9 cellular contexts compared by ENCODE assay signal in genomic region chr10:84156768-84157167, GRCh38. TPM values are rescaled to one million over a fixed set of nuclear protein-coding genes. Genes with fewer than 3 reads are reported as not detected.
DNase-seq lines count a peak whose midpoint lies in the region; ATAC-seq, FAIRE-seq and TF ChIP-seq lines count a peak whose summit lies in the region.
"Had no signal": no experiment of that assay in that cellular context is flagged by ENCODE, and none has a peak within 500 bp of the region (broad histone marks: within the 10 kb centered on the region; RNA-seq: fewer than 3 reads in every experiment).

No MANE protein-coding gene starts in this region.

- H3K9me3 ChIP-seq in mucosa of descending colon, result no peaks in the 10 kb centered on the region

- no peaks in the 10 kb centered on the region for H3K36me3 ChIP-seq in mucosa of descending colon (ENCODE audit: low read depth)

- no peak overlapping the region for H3K4me3 ChIP-seq in mucosa of descending colon

- no peak for TF ChIP-seq CTCF in mucosa of descending colon (IDR thresholded peaks at IDR 0.05)

- no peaks in the 10 kb centered on the region for H3K4me1 ChIP-seq in mucosa of descending colon (ENCODE audit: low read depth)

- peak; percentile 20 for DNase-seq in DMS53 treated with DMSO at 0.1 percent for 48 hours (lab: John Stamatoyannopoulos, UW; ENCODE audit: unreplicated experiment)
- DNase-seq in activated CD8-positive, alpha-beta memory T cell treated with anti-CD3 and anti-CD28 coated beads for 4 hours (ENCODE audit: low read depth in 2 of 2), result peak; percentile 31 to 42
- no peak for DNase-seq in mucosa of descending colon
- no peak for DNase-seq in T1000 (lab: John Stamatoyannopoulos, UW)
- no peak for DNase-seq in hippocampal formation (lab: John Stamatoyannopoulos, UW)
- no peak for DNase-seq in NCI-H510A (lab: John Stamatoyannopoulos, UW)
- no peak for DNase-seq in GM19239 (ENCODE audit: insufficient read length, low spot score)

- intact Hi-C loops in mucosa of descending colon (cut with DNase I, micrococcal nuclease), result loop anchor here in 1 of 2 donors (10.0 kb wide), 1 partner anchor 48 kb away; no protein-coding TSS in a partner anchor

- ATAC-seq in HG03103 (IDR thresholded peaks at IDR 0.05; ENCODE audit: low read depth, unreplicated experiment) (peak; percentile 94), mucosa of descending colon (peak; percentile 47)

- no peak for FAIRE-seq in GM19239 (lab: Jason Lieb, UNC)

RNA-seq across cellular contexts. Expression of gene GPR15LG, which starts 16.8 kb away (rescaled TPM):
- 100 to 1,000 TPM; 231 to 725 (median 467) TPM for total RNA-seq in mucosa of descending colon
- total RNA-seq: activated CD8-positive, alpha-beta memory T cell treated with anti-CD3 and anti-CD28 coated beads for 36 hours had no signal

RNA-seq across cellular contexts. Expression of gene GHITM, which starts 17.5 kb away (rescaled TPM):
- total RNA-seq in mucosa of descending colon, result 100 to 1,000 TPM; 216 to 279 (median 271) TPM

RNA-seq across cellular contexts. Expression of gene CDHR1, which starts 37.6 kb away (rescaled TPM):
- 100 to 1,000 TPM in 2 of 3 donors, 10 to 100 TPM in 1; 39.6 to 169 (median 114) TPM for total RNA-seq in mucosa of descending colon

Comparison
In these comparisons a context has a peak if more than half of its experiments do, and no peak if none do; other contexts are left out.
1. DNase-seq: peak in DMS53 treated with DMSO at 0.1 percent for 48 hours (single experiment) and activated CD8-positive, alpha-beta memory T cell treated with anti-CD3 and anti-CD28 coated beads for 4 hours (2 of 2); none in mucosa of descending colon (0 of 3), T1000 (single experiment), hippocampal formation (0 of 2), NCI-H510A (single experiment) and GM19239 (single experiment).